8 cellular contexts compared by ENCODE assay signal in genomic region chr7:2732959-2733584, GRCh38. TPM values are rescaled to one million over a fixed set of nuclear protein-coding genes. Genes with fewer than 3 reads are reported as not detected.
DNase-seq lines count a peak whose midpoint lies in the region; ATAC-seq and TF ChIP-seq lines count a peak whose summit lies in the region.

No MANE protein-coding gene starts in this region.

- peaks cover 35% of the 10 kb centered on the region for H3K36me3 Mint-ChIP-seq in CD4-positive, CD25-positive, alpha-beta regulatory T cell
- H3K36me3 Mint-ChIP-seq in CD8-positive, alpha-beta T cell = peaks cover 37% of the 10 kb centered on the region

- no peak for DNase-seq in CD4-positive, CD25-positive, alpha-beta regulatory T cell
- DNase-seq in fibroblast of lung (ENCODE audit: low read depth in 2 of 2) (peak; percentile 63 to 78), ovary (peak; percentile 56 to 77 (median 64)), NCI-H2171 (lab: John Stamatoyannopoulos, UW) (no peak), GM10248 (ENCODE audit: extremely low spot score) (no peak)
- DNase-seq in CD8-positive, alpha-beta T cell = no peak

- no peaks in the 10 kb centered on the region for H3K9me3 Mint-ChIP-seq in CD4-positive, CD25-positive, alpha-beta regulatory T cell
- no peaks in the 10 kb centered on the region for H3K9me3 Mint-ChIP-seq in CD8-positive, alpha-beta T cell

- H3K4me3 Mint-ChIP-seq in CD4-positive, CD25-positive, alpha-beta regulatory T cell = no peak overlapping the region
- no peak overlapping the region for H3K4me3 Mint-ChIP-seq in CD8-positive, alpha-beta T cell

- H3K4me1 Mint-ChIP-seq in CD4-positive, CD25-positive, alpha-beta regulatory T cell = peaks cover 5 to 41% (median 15%) of the 10 kb centered on the region in 4 donors
- peaks cover 27% of the 10 kb centered on the region for H3K4me1 Mint-ChIP-seq in CD8-positive, alpha-beta T cell (ENCODE audit: low read depth)

- H3K9ac ChIP-seq in fibroblast of lung (ENCODE audit: insufficient read depth, low read length) = no peak overlapping the region

- peaks cover 28% of the 10 kb centered on the region for H3K79me2 ChIP-seq in fibroblast of lung (ENCODE audit: control insufficient read depth, insufficient read depth, low read length)

- no peaks in the 10 kb centered on the region for H3K27me3 Mint-ChIP-seq in CD4-positive, CD25-positive, alpha-beta regulatory T cell
- no peaks in the 10 kb centered on the region for H3K27me3 Mint-ChIP-seq in CD8-positive, alpha-beta T cell (ENCODE audit: low read depth)

- H3K9me3 ChIP-seq in CD4-positive, CD25-positive, alpha-beta regulatory T cell (ENCODE audit: control insufficient read depth in 2 of 2, low read length in 2 of 2) = no peaks in the 10 kb centered on the region
- no peaks in the 10 kb centered on the region for H3K9me3 ChIP-seq in fibroblast of lung (ENCODE audit: control insufficient read depth, insufficient read depth, low read depth, low read length)
- H3K9me3 ChIP-seq in ovary = no peaks in the 10 kb centered on the region
- H3K9me3 ChIP-seq in CD8-positive, alpha-beta T cell (ENCODE audit: low read length) = no peaks in the 10 kb centered on the region

- CTCF ChIA-PET in GM10248 (lab: Yijun Ruan, JAX) = interaction anchor here (0.8 to 1.1 kb wide), 2 partner anchors 8 to 23 kb away, joined by 3 to 4 read pairs; no protein-coding TSS in a partner anchor
- CTCF ChIA-PET in CD8-positive, alpha-beta T cell (lab: Charles Lee) = interaction anchor here (1.4 kb wide), 1 partner anchor 23 kb away, joined by 5 read pairs; no protein-coding TSS in a partner anchor

- peaks cover 19% of the 10 kb centered on the region for H3K36me3 ChIP-seq in CD4-positive, CD25-positive, alpha-beta regulatory T cell (ENCODE audit: control insufficient read depth, insufficient read depth, low read length)
- H3K36me3 ChIP-seq in fibroblast of lung (ENCODE audit: control insufficient read depth, insufficient read depth, low read length) (peaks cover 7% of the 10 kb centered on the region), ovary (no peaks in the 10 kb centered on the region)
- peaks cover 6% of the 10 kb centered on the region for H3K36me3 ChIP-seq in CD8-positive, alpha-beta T cell (ENCODE audit: insufficient read depth, low read length)

- H2AFZ ChIP-seq in fibroblast of lung (ENCODE audit: low read length) = no peak overlapping the region

- no peaks in the 10 kb centered on the region for H4K20me1 ChIP-seq in fibroblast of lung (ENCODE audit: control insufficient read depth, extremely low read depth, insufficient read depth, low read length)

- no peak for ATAC-seq in CD4-positive, CD25-positive, alpha-beta regulatory T cell (ENCODE audit: low read depth in 2 of 2)
- ATAC-seq in GM18517 (IDR thresholded peaks at IDR 0.05; ENCODE audit: unreplicated experiment) = no peak
- no peak for ATAC-seq in CD8-positive, alpha-beta T cell

- TF ChIP-seq CTCF in fibroblast of lung (conservative IDR thresholded peaks at IDR 0.05 in 1 of 2, IDR thresholded peaks at IDR 0.05 in 1 of 2; ENCODE audit: low read depth in 1 of 2, low read length in 2 of 2) (peak in 1 of 2 donors; percentile 5), ovary (IDR thresholded peaks at IDR 0.05) (peak in 1 of 3 donors; percentile 11), GM10248 (IDR thresholded peaks at IDR 0.05; ENCODE audit: control extremely low read depth, extremely low read depth, low read depth, missing control alignments) (no peak)
- no peak for TF ChIP-seq CTCF in CD8-positive, alpha-beta T cell (IDR thresholded peaks at IDR 0.05)

- H3K4me3 ChIP-seq in CD4-positive, CD25-positive, alpha-beta regulatory T cell (ENCODE audit: low read depth, low read length) = no peak overlapping the region
- H3K4me3 ChIP-seq in fibroblast of lung (replicated peaks in 1 of 4; ENCODE audit: control extremely low read depth in 1 of 4, insufficient read depth in 1 of 4, low read depth in 3 of 4, low read length in 4 of 4) = no peak overlapping the region
- no peak overlapping the region for H3K4me3 ChIP-seq in ovary
- no peak overlapping the region for H3K4me3 ChIP-seq in CD8-positive, alpha-beta T cell (ENCODE audit: low read depth, low read length)

- 33 to 43% (median 39%) methylated on average over 18 of the region's 18 CpGs for WGBS in ovary, 3 donors

- peak overlapping the region in 2 of 3 donors; percentile 11 to 66 for H3K27ac Mint-ChIP-seq in CD4-positive, CD25-positive, alpha-beta regulatory T cell
- H3K27ac Mint-ChIP-seq in CD8-positive, alpha-beta T cell = no peak overlapping the region

- H3K4me2 ChIP-seq in fibroblast of lung (ENCODE audit: extremely low read depth, insufficient read depth, low read length) = no peak overlapping the region

- POLR2A ChIA-PET in GM10248 (lab: Yijun Ruan, JAX) = no interaction called here
- POLR2A ChIA-PET in CD8-positive, alpha-beta T cell (lab: Charles Lee) = no interaction called here

- peaks cover 3% of the 10 kb centered on the region for H3K4me1 ChIP-seq in CD4-positive, CD25-positive, alpha-beta regulatory T cell (ENCODE audit: control insufficient read depth, insufficient read depth, low read length, poor library complexity, severe bottlenecking)
- H3K4me1 ChIP-seq in fibroblast of lung (ENCODE audit: control insufficient read depth, extremely low read depth, insufficient read depth, low read length) (peaks cover 10% of the 10 kb centered on the region), ovary (ENCODE audit: insufficient read depth) (peaks cover 20% of the 10 kb centered on the region)
- H3K4me1 ChIP-seq in CD8-positive, alpha-beta T cell (ENCODE audit: insufficient read depth, low read length) = peaks cover 15% of the 10 kb centered on the region

- TF ChIP-seq EP300 in ovary (IDR thresholded peaks at IDR 0.05) = no peak

- no peak overlapping the region for H3K27ac ChIP-seq in CD4-positive, CD25-positive, alpha-beta regulatory T cell (ENCODE audit: insufficient read depth, low read length, poor library complexity, severe bottlenecking)
- H3K27ac ChIP-seq in fibroblast of lung (ENCODE audit: insufficient read depth, low read length) (peak overlapping the region; percentile 49), ovary (peak overlapping the region in 1 of 2 donors; percentile 60)
- H3K27ac ChIP-seq in CD8-positive, alpha-beta T cell (ENCODE audit: low read depth, low read length) = no peak overlapping the region

- no peaks in the 10 kb centered on the region for H3K27me3 ChIP-seq in CD4-positive, CD25-positive, alpha-beta regulatory T cell (ENCODE audit: control insufficient read depth, insufficient read depth, low read length)
- H3K27me3 ChIP-seq in fibroblast of lung (ENCODE audit: control insufficient read depth, insufficient read depth, low read length) (no peaks in the 10 kb centered on the region), ovary (no peaks in the 10 kb centered on the region)
- no peaks in the 10 kb centered on the region for H3K27me3 ChIP-seq in CD8-positive, alpha-beta T cell (ENCODE audit: insufficient read depth, low read length)

- intact Hi-C loops in ovary (cut with DNase I) = loop anchor here in 1 of 4 donors (5.0 kb wide), 1 partner anchor 996 kb away; no protein-coding TSS in a partner anchor
- intact Hi-C loops in CD8-positive, alpha-beta T cell (cut with DNase I, micrococcal nuclease) = no loop called here

- no peak for TF ChIP-seq POLR2A in ovary (IDR thresholded peaks at IDR 0.05)

TF ChIP-seq in PFSK-1, 5 proteins besides CTCF, POLR2A, EP300 and RAD21:
- TF ChIP-seq SIN3A (IDR thresholded peaks at IDR 0.05; ENCODE audit: borderline replicate concordance, insufficient read depth, low read length) (peak; percentile 78; the same call in 1 of the 2 replicates), POLR2AphosphoS5 (IDR thresholded peaks at IDR 0.05; ENCODE audit: low read depth, low read length) (no peak), TAF1 (IDR thresholded peaks at IDR 0.05; ENCODE audit: borderline replicate concordance, insufficient read depth, low read length) (no peak), FOXP2 (optimal IDR thresholded peaks at IDR 0.05; ENCODE audit: borderline replicate concordance, extremely low read depth, extremely low read length, insufficient read depth) (peak; percentile 55)

RNA-seq across cellular contexts. Expression of gene AMZ1, which starts 45.1 kb away (rescaled TPM):
- 1.8 TPM for total RNA-seq in CD4-positive, CD25-positive, alpha-beta regulatory T cell
- 1 to 10 TPM in 1 of 4 donors, under 1 TPM in 3; 0.43 to 1.4 (median 0.63) TPM for polyA plus RNA-seq in CD4-positive, CD25-positive, alpha-beta regulatory T cell
- polyA plus RNA-seq in PFSK-1 (2012; ENCODE audit: insufficient read length, low read depth) = 0.60 TPM
- total RNA-seq in fibroblast of lung (0.26 and 0.33 TPM in 2 replicates), ovary (1 to 10 TPM in 2 of 7 donors, under 1 TPM in 4, not detected in 1; 0.24 to 2.6 (median 0.93) TPM)
- polyA plus RNA-seq in fibroblast of lung (0.23 and 0.26 TPM in 2 replicates), ovary (under 1 TPM; 0.15 to 0.45 TPM)
- polyA plus RNA-seq in fibroblast of lung (2012) = 0.21 and 0.22 TPM in 2 replicates
- 0.26 and 0.82 TPM in 2 replicates for polyA minus RNA-seq in fibroblast of lung (ENCODE audit: low replicate concordance)
- total RNA-seq in CD8-positive, alpha-beta T cell = under 1 TPM; 0.47 to 0.54 TPM

Comparison
In these comparisons a context has a peak if more than half of its experiments do, and no peak if none do; other contexts are left out.
1. DNase-seq: peak in fibroblast of lung (2 of 2) and ovary (5 of 5); none in CD4-positive, CD25-positive, alpha-beta regulatory T cell (0 of 3), NCI-H2171 (single experiment), GM10248 (single experiment) and CD8-positive, alpha-beta T cell (0 of 7).